Comparison of ENCODE assay signal across 7 cellular contexts in the genomic region with DNA sequence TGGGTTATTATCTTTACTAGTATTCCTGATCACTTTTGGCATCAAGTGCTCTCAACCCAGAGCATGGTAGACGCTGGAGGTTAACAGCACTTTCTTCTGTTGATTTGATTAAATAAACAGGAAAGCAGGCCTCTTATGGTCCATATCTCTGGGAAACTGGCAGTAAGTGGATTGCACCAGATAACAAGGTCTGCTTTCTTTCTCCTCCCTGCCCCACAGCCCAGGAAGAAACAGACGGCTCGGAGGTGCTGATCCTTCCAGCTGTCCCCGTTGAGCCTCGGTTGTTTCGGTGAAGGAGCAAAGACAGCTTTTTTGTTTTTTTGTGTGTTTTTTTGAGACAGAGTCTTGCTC.
"Had no signal": no experiment of that assay in that cellular context is flagged by ENCODE, and none has a peak within 500 bp of the region (broad histone marks: within the 10 kb centered on the region; RNA-seq: fewer than 3 reads in every experiment).

No MANE protein-coding gene starts in this region.

- H3K4me3 ChIP-seq: colonic mucosa, gastrocnemius medialis, prostate gland, right lobe of liver, spleen had no signal

- H3K27ac ChIP-seq: colonic mucosa, epithelial cell of prostate, gastrocnemius medialis, prostate gland, right lobe of liver, spleen had no signal

- H3K4me1 ChIP-seq: colonic mucosa, gastrocnemius medialis, prostate gland, right lobe of liver had no signal

- H3K27me3 ChIP-seq: colonic mucosa, right lobe of liver had no signal

- DNase-seq: activated B cell treated with CpG ODN at 0.5 μM for 24 hours, spleen had no signal

- H3K9me3 ChIP-seq: colonic mucosa, gastrocnemius medialis, prostate gland, right lobe of liver, spleen had no signal

- H3K36me3 ChIP-seq: colonic mucosa, gastrocnemius medialis, prostate gland, right lobe of liver, spleen had no signal
